In genomic region chr3:179604336-179605078, GRCh38 we compare ENCODE assay signal across 8 cellular contexts. TPM values are rescaled to one million over a fixed set of nuclear protein-coding genes. Genes with fewer than 3 reads are reported as not detected.
DNase-seq lines count a peak whose midpoint lies in the region; ATAC-seq, FAIRE-seq and TF ChIP-seq lines count a peak whose summit lies in the region.

MRPL47 (minus strand) TSS chr3:179604638; CDS start chr3:179604624, 14 bp downstream.
NDUFB5 (plus strand) TSS chr3:179604794; CDS start chr3:179604816, 22 bp downstream.

- POLR2A ChIA-PET in AG04449 (lab: Yijun Ruan, JAX): interaction anchor here (0.7 kb wide), 1 partner anchor 20 kb away, joined by 3 read pairs; no protein-coding TSS in a partner anchor

- peaks cover 0 to 2% of the 10 kb centered on the region in 2 donors for H3K4me1 ChIP-seq in small intestine (ENCODE audit: control insufficient read depth in 2 of 2, insufficient read depth in 1 of 2, low read depth in 1 of 2, low read length in 1 of 2)

- no peak for FAIRE-seq in bronchial epithelial cell (lab: Jason Lieb, UNC)
- no peak for FAIRE-seq in small intestine (lab: Jason Lieb, UNC)

- 0% methylated on average over 44 to 45 of the region's 45 CpGs for WGBS in small intestine, 3 donors

- H3K36me3 ChIP-seq in bronchial epithelial cell (ENCODE audit: control insufficient read depth, insufficient read depth, low read length): peaks cover 3% of the 10 kb centered on the region
- H3K36me3 ChIP-seq in small intestine (ENCODE audit: control insufficient read depth in 2 of 2, insufficient read depth in 2 of 2, low read length in 2 of 2): peaks cover 0 to 3% of the 10 kb centered on the region in 2 donors

- ATAC-seq in GM18907 (IDR thresholded peaks at IDR 0.05; ENCODE audit: unreplicated experiment): peak; percentile 97
- ATAC-seq in HG03159 (IDR thresholded peaks at IDR 0.05; ENCODE audit: unreplicated experiment): peak; percentile 96

- H3K27ac ChIP-seq in small intestine (ENCODE audit: low read depth in 1 of 2, low read length in 1 of 2): peak within 1 kb of the TSS; percentile 86 to 98

- CTCF ChIA-PET in AG04449 (lab: Yijun Ruan, JAX): interaction anchor here (1.3 kb wide), 1 partner anchor 283 kb away, joined by 3 read pairs; no protein-coding TSS in a partner anchor

- DNase-seq in AG04449 (ENCODE audit: low read depth, low spot score) (peak; percentile 81), NCI-H2227 treated with DMSO at 0.1 percent for 48 hours (lab: John Stamatoyannopoulos, UW) (peak; percentile 96), bronchial epithelial cell (ENCODE audit: low read depth) (peak; percentile 94), iPS-NIHi11 (ENCODE audit: low spot score) (peak; percentile 96), small intestine (peak; percentile 97)

- TF ChIP-seq CTCF in AG04449 (IDR thresholded peaks at IDR 0.05; ENCODE audit: insufficient read depth, low read length, missing control alignments) (no peak), WI38 (IDR thresholded peaks at IDR 0.05; ENCODE audit: low read depth, low read length) (no peak), bronchial epithelial cell (IDR thresholded peaks at IDR 0.05; ENCODE audit: insufficient read depth, low read length, severe bottlenecking) (no peak)

- peak within 1 kb of the TSS; percentile 93 for H3K4me3 ChIP-seq in AG04449 (ENCODE audit: low read depth, low read length)
- peak within 1 kb of the TSS; percentile 98 for H3K4me3 ChIP-seq in WI38 (ENCODE audit: low read depth, low read length)
- peak within 1 kb of the TSS; percentile 54 for H3K4me3 ChIP-seq in bronchial epithelial cell (ENCODE audit: low read depth, low read length)
- H3K4me3 ChIP-seq in small intestine (ENCODE audit: low read depth in 1 of 2, low read length in 2 of 2): peak within 1 kb of the TSS; percentile 55 to 72

- no peaks in the 10 kb centered on the region for H3K27me3 ChIP-seq in bronchial epithelial cell (ENCODE audit: control insufficient read depth, insufficient read depth, low read length)
- H3K27me3 ChIP-seq in small intestine (ENCODE audit: control insufficient read depth in 2 of 2, insufficient read depth in 2 of 2, low read length in 2 of 2): no peaks in the 10 kb centered on the region

- no peaks in the 10 kb centered on the region for H3K9me3 ChIP-seq in small intestine (ENCODE audit: control insufficient read depth, low read depth)

RNA-seq across cellular contexts. Expression of gene MRPL47, which starts in this region (rescaled TPM):
- total RNA-seq in bronchial epithelial cell: 42.9 and 50.4 TPM in 2 replicates
- 10 to 100 TPM; 48.4 to 56.0 (median 51.9) TPM for polyA plus RNA-seq in small intestine

RNA-seq across cellular contexts. Expression of gene NDUFB5, which starts in this region (rescaled TPM):
- total RNA-seq in bronchial epithelial cell: 92.9 and 142 TPM in 2 replicates
- polyA plus RNA-seq in small intestine: 100 to 1,000 TPM; 124 to 184 (median 168) TPM

Comparison
In these comparisons a context has a peak if more than half of its experiments do, and no peak if none do; other contexts are left out.
1. Peak in every context shown above with its lines: DNase-seq, ATAC-seq, H3K4me3 ChIP-seq and H3K27ac ChIP-seq.